30 cellular contexts compared by ENCODE assay signal in genomic region chr15:80411788-80412288, GRCh38. TPM values are rescaled to one million over a fixed set of nuclear protein-coding genes. Genes with fewer than 3 reads are reported as not detected.
"Had no signal": no experiment of that assay in that cellular context is flagged by ENCODE, and none has a peak within 500 bp of the region (broad histone marks: within the 10 kb centered on the region; RNA-seq: fewer than 3 reads in every experiment).

No MANE protein-coding gene starts in this region.

- H3K27ac ChIP-seq: colonic mucosa, neural progenitor cell, parathyroid adenoma, stomach, transverse colon had no signal

- H3K27me3 ChIP-seq: colonic mucosa, neural progenitor cell, transverse colon had no signal

- DNase-seq: activated CD4-positive, alpha-beta T cell treated with anti-CD3 and anti-CD28 coated beads for 1 hour; activated CD4-positive, alpha-beta T cell treated with anti-CD3 and anti-CD28 coated beads, Interleukin-2, amount 10 ng/mL, durations not matched to agents 7 days and 5 days; activated CD8-positive, alpha-beta T cell treated with anti-CD3 and anti-CD28 coated beads for 36 hours; activated gamma-delta T cell treated with Interleukin-2 at 50 U/mL for 16 hours; activated naive CD4-positive, alpha-beta T cell treated with anti-CD3 and anti-CD28 coated beads, Interleukin-2, amount 50 U/mL, for 16 hours; activated naive CD8-positive, alpha-beta T cell treated with anti-CD3 and anti-CD28 coated beads, Interleukin-2, amount 50 U/mL, for 24 hours; activated T-cell treated with anti-CD3 and anti-CD28 coated beads, Interleukin-2, amount 50 U/mL, for 4 hours; amygdala; colonic mucosa; effector memory CD4-positive, alpha-beta T cell; glutamatergic neuron; hippocampal formation; left cardiac atrium; midbrain; naive thymus-derived CD8-positive, alpha-beta T cell; occipital lobe; right cardiac atrium; stimulated activated CD4-positive, alpha-beta T cell treated with anti-CD3 and anti-CD28 coated beads, Interleukin-4, amount 100 ng/mL, for 24 hours; stomach; T-helper 2 cell; transverse colon had no signal

- H3K9me3 ChIP-seq: colonic mucosa, stomach, transverse colon had no signal

- H3K36me3 ChIP-seq: colonic mucosa, neural progenitor cell, stomach, transverse colon had no signal

- H3K4me3 ChIP-seq: colonic mucosa, neural progenitor cell, stomach, transverse colon had no signal

- ATAC-seq: activated CD8-positive, alpha-beta T cell treated with anti-CD3 and anti-CD28 coated beads for 36 hours; activated naive CD8-positive, alpha-beta T cell treated with anti-CD3 and anti-CD28 coated beads, Interleukin-2, amount 50 U/mL, for 24 hours; activated T-cell treated with anti-CD3 and anti-CD28 coated beads, Interleukin-2, amount 50 U/mL, for 4 hours; activated T-helper 17 cell treated with anti-CD3 and anti-CD28 coated beads, Interleukin-2, amount 50 U/mL, for 72 hours; left cardiac atrium; naive thymus-derived CD8-positive, alpha-beta T cell; right cardiac atrium; SK-N-SH treated with all-trans-retinoic acid at 6 μM for 48 hours; stimulated activated effector memory CD8-positive, alpha-beta T cell treated with anti-CD3 and anti-CD28 coated beads, Interleukin-12 subunit alpha, Interleukin-12 subunit beta, amount 100 ng/mL, for 72 hours; WTC11 had no signal

- H3K4me1 ChIP-seq: colonic mucosa, parathyroid adenoma, stomach, transverse colon had no signal

- FAIRE-seq: bronchial epithelial cell, frontal cortex, keratinocyte had no signal

RNA-seq across cellular contexts. Expression of gene ARNT2, which starts 7.7 kb away (rescaled TPM):
- total RNA-seq: activated CD4-positive, alpha-beta T cell treated with anti-CD3 and anti-CD28 coated beads, Interleukin-2, amount 10 ng/mL, durations not matched to agents 7 days and 5 days; naive thymus-derived CD8-positive, alpha-beta T cell had no signal
- polyA plus RNA-seq: naive thymus-derived CD8-positive, alpha-beta T cell had no signal
